ENCODE assay signal across 12 cellular contexts in genomic region chr14:45838597-45838996, GRCh38.
DNase-seq lines count a peak whose midpoint lies in the region; ATAC-seq, FAIRE-seq and TF ChIP-seq lines count a peak whose summit lies in the region.
"Had no signal": no experiment of that assay in that cellular context is flagged by ENCODE, and none has a peak within 500 bp of the region (broad histone marks: within the 10 kb centered on the region; RNA-seq: fewer than 3 reads in every experiment).

No MANE protein-coding gene starts in this region.

- no peaks in the 10 kb centered on the region for H3K4me1 ChIP-seq in astrocyte (ENCODE audit: insufficient read depth, low read length)
- no peaks in the 10 kb centered on the region for H3K4me1 ChIP-seq in neuronal stem cell (ENCODE audit: control insufficient read depth in 2 of 2, insufficient read depth in 1 of 2, low read depth in 1 of 2, low read length in 2 of 2)
- H3K4me1 ChIP-seq: adrenal gland had no signal

- TF ChIP-seq CTCF in astrocyte (IDR thresholded peaks at IDR 0.05; ENCODE audit: insufficient read depth, low read depth, low read length), result peak; percentile 5

- H3K36me3 ChIP-seq in astrocyte (ENCODE audit: insufficient read depth, low read length), result no peaks in the 10 kb centered on the region
- H3K36me3 ChIP-seq in neuronal stem cell (replicated peaks in 1 of 2; ENCODE audit: control insufficient read depth in 2 of 2, insufficient read depth in 2 of 2, low read length in 2 of 2), result no peaks in the 10 kb centered on the region
- H3K36me3 ChIP-seq: adrenal gland had no signal

- H4K20me1 ChIP-seq in astrocyte (ENCODE audit: insufficient read depth, low read length), result no peaks in the 10 kb centered on the region

- H3K27me3 ChIP-seq in astrocyte (ENCODE audit: insufficient read depth, low read length), result no peaks in the 10 kb centered on the region
- no peaks in the 10 kb centered on the region for H3K27me3 ChIP-seq in neuronal stem cell (ENCODE audit: control insufficient read depth in 3 of 3, insufficient read depth in 3 of 3, low read depth in 1 of 3, low read length in 3 of 3)
- H3K27me3 ChIP-seq: adrenal gland had no signal

- H2AK5ac ChIP-seq in neuronal stem cell (ENCODE audit: low read depth, low read length), result no peak overlapping the region

- no peak overlapping the region for H4K8ac ChIP-seq in neuronal stem cell (ENCODE audit: low read depth, low read length)

- H3K27me3 Mint-ChIP-seq in astrocyte (ENCODE audit: low read depth, unreplicated experiment), result no peaks in the 10 kb centered on the region

- H3K79me2 ChIP-seq in astrocyte (ENCODE audit: insufficient read depth, low read length), result no peaks in the 10 kb centered on the region

- no CpG with 5 or more reads among the region's 2 CpGs for WGBS in neuronal stem cell (ENCODE audit: extremely low coverage in 2 of 2, insufficient read length in 2 of 2, insufficient replicate concordance in 1 of 2), 2 donors

- no peaks in the 10 kb centered on the region for H3K79me1 ChIP-seq in neuronal stem cell (ENCODE audit: low read depth, low read length)

- no peak overlapping the region for H3K4me3 Mint-ChIP-seq in astrocyte (ENCODE audit: unreplicated experiment)

- H3K4me1 Mint-ChIP-seq in astrocyte (ENCODE audit: low read depth, unreplicated experiment), result no peaks in the 10 kb centered on the region

- H3K23ac ChIP-seq in neuronal stem cell (ENCODE audit: low read depth, low read length, poor library complexity), result no peak overlapping the region

- H2BK120ac ChIP-seq in neuronal stem cell (ENCODE audit: low read depth, low read length), result no peak overlapping the region

- H2BK5ac ChIP-seq in neuronal stem cell (ENCODE audit: low read length), result no peak overlapping the region

- no peak overlapping the region for H2BK12ac ChIP-seq in neuronal stem cell (ENCODE audit: low read length)

- H2BK15ac ChIP-seq in neuronal stem cell (ENCODE audit: low read length), result no peak overlapping the region

- DNase-seq in NCI-H1092 treated with DMSO at 0.1 percent for 48 hours (lab: John Stamatoyannopoulos, UW), result peak; percentile 63
- no peak for DNase-seq in NCI-H1092 (lab: John Stamatoyannopoulos, UW)
- peak; percentile 8 for DNase-seq in NCI-H1105 (lab: John Stamatoyannopoulos, UW)
- no peak for DNase-seq in astrocyte (ENCODE audit: low read depth)
- peak; percentile 39 for DNase-seq in putamen (ENCODE audit: low spot score)
- no peak for DNase-seq in neuronal stem cell (ENCODE audit: low spot score)
- DNase-seq: activated CD4-positive, alpha-beta T cell treated with anti-CD3 and anti-CD28 coated beads, Interleukin-2, amount 50 U/mL, for 4 hours; adrenal gland; stimulated activated naive CD4-positive, alpha-beta T cell treated with Interleukin-2 at 50 U/mL for 16 hours had no signal

- H3K9ac ChIP-seq in astrocyte (ENCODE audit: low read length) (no peak overlapping the region), neuronal stem cell (ENCODE audit: low read depth, low read length, poor library complexity) (no peak overlapping the region)

- H2AFZ ChIP-seq in astrocyte (ENCODE audit: low read depth, low read length), result no peak overlapping the region
- no peak overlapping the region for H2AFZ ChIP-seq in neuronal stem cell (ENCODE audit: low read length)

- no peak overlapping the region for H3K4ac ChIP-seq in neuronal stem cell (ENCODE audit: low read length)

- H3K9me3 Mint-ChIP-seq in astrocyte (ENCODE audit: unreplicated experiment), result no peaks in the 10 kb centered on the region

- H3K4me3 ChIP-seq in astrocyte (ENCODE audit: insufficient read depth, low read depth, low read length) (no peak overlapping the region), neuronal stem cell (ENCODE audit: low read length in 2 of 2) (no peak overlapping the region)
- H3K4me3 ChIP-seq: adrenal gland had no signal

- FAIRE-seq in astrocyte (lab: Jason Lieb, UNC), result no peak

- no peak for ATAC-seq in GM21515 (IDR thresholded peaks at IDR 0.05; ENCODE audit: unreplicated experiment)
- ATAC-seq in HG03432 (IDR thresholded peaks at IDR 0.05; ENCODE audit: unreplicated experiment), result no peak

- no peak overlapping the region for H3K27ac ChIP-seq in astrocyte (ENCODE audit: low read depth, low read length)
- no peak overlapping the region for H3K27ac ChIP-seq in neuronal stem cell (replicated peaks; ENCODE audit: low read length)
- H3K27ac ChIP-seq: adrenal gland, HL-60 had no signal

- no peak overlapping the region for H3K18ac ChIP-seq in neuronal stem cell (ENCODE audit: low read length)

- H3K4me2 ChIP-seq in astrocyte (ENCODE audit: low read length), result no peak overlapping the region
- H3K4me2 ChIP-seq in neuronal stem cell (ENCODE audit: insufficient read depth, low read length, poor library complexity, severe bottlenecking), result no peak overlapping the region

- no peak overlapping the region for H3K14ac ChIP-seq in neuronal stem cell (ENCODE audit: low read length)

- H3K9me3 ChIP-seq in astrocyte (ENCODE audit: insufficient read depth, low read depth, low read length) (no peaks in the 10 kb centered on the region), neuronal stem cell (replicated peaks in 1 of 2; ENCODE audit: control insufficient read depth in 2 of 2, insufficient read depth in 1 of 2, low read depth in 1 of 2, low read length in 2 of 2) (no peaks in the 10 kb centered on the region)
- H3K9me3 ChIP-seq: adrenal gland had no signal

- no peak overlapping the region for H3K27ac Mint-ChIP-seq in astrocyte (ENCODE audit: unreplicated experiment)

- H4K91ac ChIP-seq in neuronal stem cell (ENCODE audit: low read depth, low read length, poor library complexity), result no peak overlapping the region

- no peaks in the 10 kb centered on the region for H3K36me3 Mint-ChIP-seq in astrocyte (ENCODE audit: low read depth, unreplicated experiment)

Comparison
In these comparisons a context has a peak if more than half of its experiments do, and no peak if none do; other contexts are left out.
1. DNase-seq: peak in NCI-H1092 treated with DMSO at 0.1 percent for 48 hours (single experiment), NCI-H1105 (single experiment) and putamen (single experiment); none in NCI-H1092 (single experiment), astrocyte (single experiment) and neuronal stem cell (single experiment).